In genomic region chr18:69975294-69975693, GRCh38 we compare ENCODE assay signal across 3 cellular contexts. TPM values are rescaled to one million over a fixed set of nuclear protein-coding genes. Genes with fewer than 3 reads are reported as not detected.
"Had no signal": no experiment of that assay in that cellular context is flagged by ENCODE, and none has a peak within 500 bp of the region (broad histone marks: within the 10 kb centered on the region; RNA-seq: fewer than 3 reads in every experiment).

No MANE protein-coding gene starts in this region.

RNA-seq across cellular contexts. Expression of gene CD226, which starts 27.6 kb away (rescaled TPM):
- polyA plus RNA-seq: cardiac muscle cell, endothelial cell of umbilical vein, hepatocyte had no signal
